16 cellular contexts compared by ENCODE assay signal in genomic region chr13:100513171-100513570, GRCh38.
DNase-seq lines count a peak whose midpoint lies in the region; ATAC-seq and TF ChIP-seq lines count a peak whose summit lies in the region.
"Had no signal": no experiment of that assay in that cellular context is flagged by ENCODE, and none has a peak within 500 bp of the region (broad histone marks: within the 10 kb centered on the region; RNA-seq: fewer than 3 reads in every experiment).

No MANE protein-coding gene starts in this region.

- H3K36me3 Mint-ChIP-seq in neural progenitor cell (peaks cover 5% of the 10 kb centered on the region), immature natural killer cell (peaks cover 4 to 8% (median 6%) of the 10 kb centered on the region in 3 donors)

- H3K9me3 ChIP-seq in HUES48 (ENCODE audit: control insufficient read depth, insufficient read depth, low read length) (no peaks in the 10 kb centered on the region), neural progenitor cell (ENCODE audit: low read depth) (no peaks in the 10 kb centered on the region), mucosa of descending colon (no peaks in the 10 kb centered on the region)
- H3K9me3 ChIP-seq: HAP-1 had no signal

- TF ChIP-seq CTCF in VCaP (conservative IDR thresholded peaks at IDR 0.05) (no peak), choroid plexus epithelial cell (conservative IDR thresholded peaks at IDR 0.05; ENCODE audit: low read depth, low read length) (no peak), neural progenitor cell (IDR thresholded peaks at IDR 0.05) (no peak), mucosa of descending colon (IDR thresholded peaks at IDR 0.05) (no peak)

- no peak overlapping the region for H2AFZ ChIP-seq in neural progenitor cell (replicated peaks)

- H3K27me3 Mint-ChIP-seq in neural progenitor cell (ENCODE audit: insufficient read depth, low read depth) (peaks cover 2% of the 10 kb centered on the region), immature natural killer cell (ENCODE audit: low read depth in 3 of 3) (peaks cover 0 to 12% (median 0%) of the 10 kb centered on the region in 3 donors)

- H3K9ac ChIP-seq in HUES48 (ENCODE audit: low read depth, low read length) (no peak overlapping the region), neural progenitor cell (no peak overlapping the region)

- no peak overlapping the region for H3K4me3 Mint-ChIP-seq in neural progenitor cell
- no peak overlapping the region for H3K4me3 Mint-ChIP-seq in immature natural killer cell

- H3K9me3 Mint-ChIP-seq in neural progenitor cell: no peaks in the 10 kb centered on the region
- H3K9me3 Mint-ChIP-seq in immature natural killer cell: no peaks in the 10 kb centered on the region

- H3K4me2 ChIP-seq in neural progenitor cell: peak overlapping the region; percentile 12

- H3K27ac ChIP-seq in HUES48 (ENCODE audit: low read depth, low read length): peak overlapping the region; percentile 9
- peak overlapping the region; percentile 44 for H3K27ac ChIP-seq in VCaP
- no peak overlapping the region for H3K27ac ChIP-seq in neural progenitor cell

- H3K27ac Mint-ChIP-seq in neural progenitor cell: peak overlapping the region; percentile 81
- peak overlapping the region in 1 of 6 donors; percentile 8 for H3K27ac Mint-ChIP-seq in immature natural killer cell

- H3K36me3 ChIP-seq in HUES48 (ENCODE audit: control insufficient read depth, insufficient read depth, low read length): 0 out of 2 replicates have a peak, but pooled peaks cover 8% of the 10 kb centered on the region
- no peaks in the 10 kb centered on the region for H3K36me3 ChIP-seq in neural progenitor cell
- H3K36me3 ChIP-seq in mucosa of descending colon (ENCODE audit: low read depth): no peaks in the 10 kb centered on the region
- H3K36me3 ChIP-seq: HAP-1 had no signal

- no peaks in the 10 kb centered on the region for H4K20me1 ChIP-seq in neural progenitor cell (ENCODE audit: low read depth)

- intact Hi-C loops in mucosa of descending colon (cut with DNase I, micrococcal nuclease): loop anchor here in 1 of 2 donors (10.0 kb wide), 1 partner anchor 858 kb away; no protein-coding TSS in a partner anchor

- peaks cover 86% of the 10 kb centered on the region for H3K4me1 Mint-ChIP-seq in neural progenitor cell
- peaks cover 27 to 50% of the 10 kb centered on the region in 2 donors for H3K4me1 Mint-ChIP-seq in immature natural killer cell

- no peak for ATAC-seq in mucosa of descending colon
- ATAC-seq in HG03432 (IDR thresholded peaks at IDR 0.05; ENCODE audit: unreplicated experiment): no peak
- ATAC-seq: K562 had no signal

- H3K4me1 ChIP-seq in HUES48 (ENCODE audit: control insufficient read depth, insufficient read depth, low read length): peaks cover 67% of the 10 kb centered on the region
- H3K4me1 ChIP-seq in neural progenitor cell: peaks cover 67% of the 10 kb centered on the region
- peaks cover 10% of the 10 kb centered on the region for H3K4me1 ChIP-seq in mucosa of descending colon (ENCODE audit: low read depth)

- H3K4me3 ChIP-seq in HUES48 (ENCODE audit: low read depth, low read length): no peak overlapping the region
- no peak overlapping the region for H3K4me3 ChIP-seq in choroid plexus epithelial cell (ENCODE audit: low read depth, low read length)
- H3K4me3 ChIP-seq in neural progenitor cell: no peak overlapping the region
- no peak overlapping the region for H3K4me3 ChIP-seq in mucosa of descending colon
- H3K4me3 ChIP-seq: HAP-1, K562 had no signal

- H3F3A ChIP-seq in neural progenitor cell (ENCODE audit: low read depth): peaks cover 39% of the 10 kb centered on the region

- no peaks in the 10 kb centered on the region for H3K27me3 ChIP-seq in HUES48 (ENCODE audit: control insufficient read depth, insufficient read depth, low read length)
- no peaks in the 10 kb centered on the region for H3K27me3 ChIP-seq in neural progenitor cell

- peak; percentile 47 for DNase-seq in choroid plexus epithelial cell (ENCODE audit: low read depth)
- no peak for DNase-seq in neural progenitor cell (ENCODE audit: low spot score)
- DNase-seq in mucosa of descending colon: no peak
- DNase-seq in pons (ENCODE audit: low spot score): no peak
- no peak for DNase-seq in immature natural killer cell
- DNase-seq: ACHN; C1 segment of cervical spinal cord; NCI-H1105; NCI-H1694; NCI-H2081 treated with DMSO at 0.1 percent for 48 hours; NK-92 treated with Interleukin-12 subunit alpha and Interleukin-12 subunit beta, amount 100 ng/mL, for 24 hours had no signal

- peaks cover 3% of the 10 kb centered on the region for H3K79me2 ChIP-seq in neural progenitor cell (ENCODE audit: low read depth)
